In the genomic region with DNA sequence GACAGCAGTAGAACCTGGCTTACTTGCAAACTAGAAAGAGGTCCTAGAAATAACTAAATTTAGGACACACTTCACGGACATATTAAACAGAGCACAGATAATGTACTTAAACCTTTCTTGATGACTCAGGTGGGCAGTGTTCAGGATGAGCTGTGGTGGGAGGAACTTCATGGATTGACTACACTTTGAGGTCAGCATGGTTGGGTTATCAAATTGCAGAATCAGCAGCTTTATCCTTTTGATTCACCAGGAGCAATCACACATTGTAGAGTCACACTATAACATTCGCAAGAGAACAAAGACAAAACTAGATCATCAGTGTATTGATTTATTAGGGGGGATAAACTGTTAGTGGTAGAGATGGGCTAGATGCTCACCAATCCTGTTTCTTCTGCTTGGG, we compare ENCODE assay signal across 14 cellular contexts. TPM values are rescaled to one million over a fixed set of nuclear protein-coding genes. Genes with fewer than 3 reads are reported as not detected.
DNase-seq lines count a peak whose midpoint lies in the region; ATAC-seq and TF ChIP-seq lines count a peak whose summit lies in the region.
"Had no signal": no experiment of that assay in that cellular context is flagged by ENCODE, and none has a peak within 500 bp of the region (broad histone marks: within the 10 kb centered on the region; RNA-seq: fewer than 3 reads in every experiment).

No MANE protein-coding gene starts in this region.

- DNase-seq in activated CD4-positive, alpha-beta T cell treated with anti-CD3 and anti-CD28 coated beads, Interleukin-2, amount 10 ng/mL, durations not matched to agents 7 days and 5 days = no peak
- DNase-seq in activated CD4-positive, alpha-beta T cell treated with anti-CD3 and anti-CD28 coated beads for 48 hours = no peak
- no peak for DNase-seq in endodermal cell
- no peak for DNase-seq in NCI-H1436 (lab: John Stamatoyannopoulos, UW)
- DNase-seq in epidermal melanocyte (ENCODE audit: insufficient read length, low spot score) = no peak
- DNase-seq: activated CD4-positive, alpha-beta T cell treated with anti-CD3 and anti-CD28 coated beads for 4 hours; NCI-H1105 treated with DMSO at 0.1 percent for 48 hours; OCI-M1; SIG-M5 had no signal

- H3K4me3 ChIP-seq in endodermal cell (ENCODE audit: low read length) = no peak overlapping the region
- no peak overlapping the region for H3K4me3 ChIP-seq in parathyroid adenoma (ENCODE audit: low read depth, low read length)

- H3K79me2 ChIP-seq in parathyroid adenoma = no peaks in the 10 kb centered on the region

- H3K27me3 Mint-ChIP-seq in activated CD4-positive, alpha-beta T cell treated with anti-CD3 and anti-CD28 coated beads, Interleukin-2, amount 10 ng/mL, durations not matched to agents 7 days and 5 days = peaks cover 64% of the 10 kb centered on the region
- peaks cover 80% of the 10 kb centered on the region for H3K27me3 Mint-ChIP-seq in T-helper 1 cell treated with Interleukin-12 subunit alpha and Interleukin-12 subunit beta and Interleukin-4 antibody, amounts not matched to agents 30 μg/mL and 1 μg/mL, for 36 hours (ENCODE audit: low read depth)
- H3K27me3 Mint-ChIP-seq in endodermal cell (ENCODE audit: insufficient read depth) = peaks cover 29% of the 10 kb centered on the region

- peak overlapping the region; percentile 19 for H3K4me3 Mint-ChIP-seq in activated CD4-positive, alpha-beta T cell treated with anti-CD3 and anti-CD28 coated beads, Interleukin-2, amount 10 ng/mL, durations not matched to agents 7 days and 5 days
- H3K4me3 Mint-ChIP-seq in T-helper 1 cell treated with Interleukin-12 subunit alpha and Interleukin-12 subunit beta and Interleukin-4 antibody, amounts not matched to agents 30 μg/mL and 1 μg/mL, for 36 hours = peak overlapping the region; percentile 69
- peak overlapping the region; percentile 60 for H3K4me3 Mint-ChIP-seq in endodermal cell

- H3K27me3 ChIP-seq in endodermal cell (ENCODE audit: control insufficient read depth, insufficient read depth, low read length, poor library complexity, severe bottlenecking) (peaks cover 17% of the 10 kb centered on the region), parathyroid adenoma (ENCODE audit: control insufficient read depth, insufficient read depth, low read length) (no peaks in the 10 kb centered on the region)

- H3K9ac ChIP-seq in endodermal cell (ENCODE audit: extremely low read depth, low read length, poor library complexity, severe bottlenecking) = no peak overlapping the region
- no peak overlapping the region for H3K9ac ChIP-seq in parathyroid adenoma

- no peaks in the 10 kb centered on the region for H3K9me3 ChIP-seq in endodermal cell (ENCODE audit: control insufficient read depth, low read length)
- no peaks in the 10 kb centered on the region for H3K9me3 ChIP-seq in parathyroid adenoma (ENCODE audit: control insufficient read depth, low read length)
- H3K9me3 ChIP-seq: psoas muscle had no signal

- H3K27ac ChIP-seq in endodermal cell (ENCODE audit: low read depth, low read length) (no peak overlapping the region), parathyroid adenoma (no peak overlapping the region)
- H3K27ac ChIP-seq: esophagus muscularis mucosa, psoas muscle had no signal

- CTCF ChIA-PET in activated CD4-positive, alpha-beta T cell treated with anti-CD3 and anti-CD28 coated beads, Interleukin-2, amount 10 ng/mL, durations not matched to agents 7 days and 5 days (lab: Charles Lee) = no interaction called here

- no peak overlapping the region for H3K27ac Mint-ChIP-seq in activated CD4-positive, alpha-beta T cell treated with anti-CD3 and anti-CD28 coated beads, Interleukin-2, amount 10 ng/mL, durations not matched to agents 7 days and 5 days
- H3K27ac Mint-ChIP-seq in T-helper 1 cell treated with Interleukin-12 subunit alpha and Interleukin-12 subunit beta and Interleukin-4 antibody, amounts not matched to agents 30 μg/mL and 1 μg/mL, for 36 hours = no peak overlapping the region
- no peak overlapping the region for H3K27ac Mint-ChIP-seq in endodermal cell

- peak overlapping the region; percentile 95 for H2AFZ ChIP-seq in parathyroid adenoma

- H3K36me3 ChIP-seq in endodermal cell (ENCODE audit: control insufficient read depth, insufficient read depth, low read length) = no peaks in the 10 kb centered on the region
- no peaks in the 10 kb centered on the region for H3K36me3 ChIP-seq in parathyroid adenoma (ENCODE audit: control insufficient read depth, insufficient read depth, low read length)
- H3K36me3 ChIP-seq: esophagus muscularis mucosa had no signal

- TF ChIP-seq CTCF in endodermal cell (conservative IDR thresholded peaks at IDR 0.05) (no peak), parathyroid adenoma (IDR thresholded peaks at IDR 0.05) (no peak)

- H3K9me3 Mint-ChIP-seq in activated CD4-positive, alpha-beta T cell treated with anti-CD3 and anti-CD28 coated beads, Interleukin-2, amount 10 ng/mL, durations not matched to agents 7 days and 5 days = peaks cover 9% of the 10 kb centered on the region
- H3K9me3 Mint-ChIP-seq in T-helper 1 cell treated with Interleukin-12 subunit alpha and Interleukin-12 subunit beta and Interleukin-4 antibody, amounts not matched to agents 30 μg/mL and 1 μg/mL, for 36 hours = peaks cover 4% of the 10 kb centered on the region
- peaks cover 3% of the 10 kb centered on the region for H3K9me3 Mint-ChIP-seq in endodermal cell

- POLR2A ChIA-PET in activated CD4-positive, alpha-beta T cell treated with anti-CD3 and anti-CD28 coated beads, Interleukin-2, amount 10 ng/mL, durations not matched to agents 7 days and 5 days (lab: Charles Lee) = no interaction called here

- no peak for ATAC-seq in HG02852 (IDR thresholded peaks at IDR 0.05; ENCODE audit: unreplicated experiment)

- no peak overlapping the region for H3K4me2 ChIP-seq in parathyroid adenoma (ENCODE audit: low read length)

- 100% methylated on average over 2 of the region's 2 CpGs; no CpG with 5 or more reads in 1 of the 2 experiments for WGBS in endodermal cell (ENCODE audit: insufficient coverage in 1 of 2, insufficient read length in 1 of 2), 2 experiments

- no peaks in the 10 kb centered on the region for H3K4me1 ChIP-seq in endodermal cell (ENCODE audit: control insufficient read depth, insufficient read depth, low read length)
- H3K4me1 ChIP-seq in parathyroid adenoma = no peaks in the 10 kb centered on the region

- H3K36me3 Mint-ChIP-seq in activated CD4-positive, alpha-beta T cell treated with anti-CD3 and anti-CD28 coated beads, Interleukin-2, amount 10 ng/mL, durations not matched to agents 7 days and 5 days (ENCODE audit: low read depth) = no peaks in the 10 kb centered on the region
- H3K36me3 Mint-ChIP-seq in T-helper 1 cell treated with Interleukin-12 subunit alpha and Interleukin-12 subunit beta and Interleukin-4 antibody, amounts not matched to agents 30 μg/mL and 1 μg/mL, for 36 hours (ENCODE audit: low read depth) = peaks cover 5% of the 10 kb centered on the region
- peaks cover 3% of the 10 kb centered on the region for H3K36me3 Mint-ChIP-seq in endodermal cell (ENCODE audit: low read depth)

- peaks cover 15% of the 10 kb centered on the region for H3K4me1 Mint-ChIP-seq in activated CD4-positive, alpha-beta T cell treated with anti-CD3 and anti-CD28 coated beads, Interleukin-2, amount 10 ng/mL, durations not matched to agents 7 days and 5 days
- peaks cover 5% of the 10 kb centered on the region for H3K4me1 Mint-ChIP-seq in T-helper 1 cell treated with Interleukin-12 subunit alpha and Interleukin-12 subunit beta and Interleukin-4 antibody, amounts not matched to agents 30 μg/mL and 1 μg/mL, for 36 hours (ENCODE audit: low read depth)
- peaks cover 7% of the 10 kb centered on the region for H3K4me1 Mint-ChIP-seq in endodermal cell

RNA-seq across cellular contexts. Expression of gene AGK, which starts 38.6 kb away (rescaled TPM):
- 10 to 100 TPM; 40.7 to 42.5 TPM for total RNA-seq in activated CD4-positive, alpha-beta T cell treated with anti-CD3 and anti-CD28 coated beads, Interleukin-2, amount 10 ng/mL, durations not matched to agents 7 days and 5 days
- total RNA-seq in endodermal cell = 10 to 100 TPM; 30.2 to 41.7 TPM
- 36.3 TPM for polyA plus RNA-seq in endodermal cell (2013, experiment 1 of 2)
- polyA plus RNA-seq in endodermal cell (2013, experiment 2 of 2) = 30.4 TPM

Comparison
In these comparisons a context has a peak if more than half of its experiments do, and no peak if none do; other contexts are left out.
1. H3K4me3 Mint-ChIP-seq: peak in every context shown above with its lines; median percentile 69 in T-helper 1 cell treated with Interleukin-12 subunit alpha and Interleukin-12 subunit beta and Interleukin-4 antibody, amounts not matched to agents 30 μg/mL and 1 μg/mL, for 36 hours; 60 in endodermal cell; 19 in activated CD4-positive, alpha-beta T cell treated with anti-CD3 and anti-CD28 coated beads, Interleukin-2, amount 10 ng/mL, durations not matched to agents 7 days and 5 days.